20 cellular contexts compared by ENCODE assay signal in genomic region chr12:89307665-89308253, GRCh38. TPM values are rescaled to one million over a fixed set of nuclear protein-coding genes. Genes with fewer than 3 reads are reported as not detected.
DNase-seq lines count a peak whose midpoint lies in the region; ATAC-seq and TF ChIP-seq lines count a peak whose summit lies in the region.
"Had no signal": no experiment of that assay in that cellular context is flagged by ENCODE, and none has a peak within 500 bp of the region (broad histone marks: within the 10 kb centered on the region; RNA-seq: fewer than 3 reads in every experiment).

No MANE protein-coding gene starts in this region.

- TF ChIP-seq CTCF in mesothelial cell of epicardium (IDR thresholded peaks at IDR 0.05; ENCODE audit: unreplicated experiment) (no peak), mucosa of descending colon (IDR thresholded peaks at IDR 0.05) (no peak)

- H4K20me1 ChIP-seq in GM23248 (ENCODE audit: insufficient read depth) = no peaks in the 10 kb centered on the region

- peak overlapping the region; percentile 59 for H2AFZ ChIP-seq in GM23248

- H3K4me1 Mint-ChIP-seq in activated CD4-positive, alpha-beta T cell treated with anti-CD3 and anti-CD28 coated beads for 36 hours = peaks cover 36% of the 10 kb centered on the region
- H3K4me1 Mint-ChIP-seq in mesothelial cell of epicardium = peaks cover 13% of the 10 kb centered on the region

- H3K9me2 ChIP-seq in GM23248 (ENCODE audit: insufficient read depth) = no peaks in the 10 kb centered on the region

- intact Hi-C loops in activated CD4-positive, alpha-beta T cell treated with anti-CD3 and anti-CD28 coated beads for 36 hours (cut with DNase I, micrococcal nuclease) = no loop called here
- intact Hi-C loops in mucosa of descending colon (cut with DNase I, micrococcal nuclease) = no loop called here

- H3F3A ChIP-seq in GM23248 (ENCODE audit: insufficient read depth) = no peaks in the 10 kb centered on the region

- CTCF ChIA-PET in activated CD4-positive, alpha-beta T cell treated with anti-CD3 and anti-CD28 coated beads for 36 hours (lab: Charles Lee) = no interaction called here

- H3K9ac ChIP-seq in GM23248 = no peak overlapping the region
- no peak overlapping the region for H3K9ac ChIP-seq in SK-N-MC (ENCODE audit: insufficient read length)

- H3K36me3 Mint-ChIP-seq in activated CD4-positive, alpha-beta T cell treated with anti-CD3 and anti-CD28 coated beads for 36 hours (ENCODE audit: low read depth) = no peaks in the 10 kb centered on the region
- no peaks in the 10 kb centered on the region for H3K36me3 Mint-ChIP-seq in mesothelial cell of epicardium
- H3K36me3 Mint-ChIP-seq: CD4-positive, alpha-beta memory T cell had no signal

- POLR2A ChIA-PET in activated CD4-positive, alpha-beta T cell treated with anti-CD3 and anti-CD28 coated beads for 36 hours (lab: Charles Lee) = no interaction called here

- H3K4me1 ChIP-seq in GM23248 (ENCODE audit: insufficient read depth) (no peaks in the 10 kb centered on the region), mucosa of descending colon (ENCODE audit: low read depth) (no peaks in the 10 kb centered on the region)
- H3K4me1 ChIP-seq: A549, sigmoid colon had no signal

- H3K4me3 ChIP-seq in GM23248 = no peak overlapping the region
- no peak overlapping the region for H3K4me3 ChIP-seq in SK-N-MC
- H3K4me3 ChIP-seq in mucosa of descending colon = no peak overlapping the region
- H3K4me3 ChIP-seq: A549, sigmoid colon, tibial artery had no signal

- in situ Hi-C loops in GM23248 (cut with MboI) = no loop called here
- in situ Hi-C loops in KBM-7 (cut with MboI; ENCODE audit: low pct_unique_long_range_greater_than_20kb, low sequenced_read_pairs) = no loop called here

- H3K9me3 ChIP-seq in GM23248 (ENCODE audit: low read depth) = no peaks in the 10 kb centered on the region
- H3K9me3 ChIP-seq in SK-N-MC (ENCODE audit: low read depth, low read length) = no peaks in the 10 kb centered on the region
- no peaks in the 10 kb centered on the region for H3K9me3 ChIP-seq in mucosa of descending colon
- H3K9me3 ChIP-seq: A549, sigmoid colon, tibial artery had no signal

- H3K27ac Mint-ChIP-seq in activated CD4-positive, alpha-beta T cell treated with anti-CD3 and anti-CD28 coated beads for 36 hours = peak overlapping the region; percentile 21
- H3K27ac Mint-ChIP-seq in mesothelial cell of epicardium = peak overlapping the region; percentile 49

- H3K27me3 ChIP-seq in GM23248 (replicated peaks; ENCODE audit: insufficient read depth) = no peaks in the 10 kb centered on the region
- H3K27me3 ChIP-seq: sigmoid colon, tibial artery had no signal

- H3K4me2 ChIP-seq in GM23248 (ENCODE audit: unreplicated experiment) = no peak overlapping the region
- H3K4me2 ChIP-seq: A549 had no signal

- no peak overlapping the region for H3K4me3 Mint-ChIP-seq in activated CD4-positive, alpha-beta T cell treated with anti-CD3 and anti-CD28 coated beads for 36 hours
- no peak overlapping the region for H3K4me3 Mint-ChIP-seq in mesothelial cell of epicardium

- no peaks in the 10 kb centered on the region for H3K79me2 ChIP-seq in GM23248 (ENCODE audit: insufficient read depth)

- 85% methylated on average over 8 of the region's 8 CpGs for WGBS in GM23248 (ENCODE audit: low coverage in 1 of 2, low lambda C conversion rate in 2 of 2, missing lambda C conversion rate in 2 of 2), 2 experiments

- H3K27ac ChIP-seq in GM23248 (no peak overlapping the region), SK-N-MC (peak overlapping the region; percentile 11; the same call in 1 of the 2 replicates)
- H3K27ac ChIP-seq: A549, sigmoid colon, tibial artery had no signal

- no peaks in the 10 kb centered on the region for H3K9me3 Mint-ChIP-seq in activated CD4-positive, alpha-beta T cell treated with anti-CD3 and anti-CD28 coated beads for 36 hours (ENCODE audit: low read depth)
- H3K9me3 Mint-ChIP-seq in mesothelial cell of epicardium = no peaks in the 10 kb centered on the region
- H3K9me3 Mint-ChIP-seq: CD4-positive, alpha-beta memory T cell had no signal

- no peaks in the 10 kb centered on the region for H3K27me3 Mint-ChIP-seq in activated CD4-positive, alpha-beta T cell treated with anti-CD3 and anti-CD28 coated beads for 36 hours
- no peaks in the 10 kb centered on the region for H3K27me3 Mint-ChIP-seq in mesothelial cell of epicardium (ENCODE audit: low read depth)
- H3K27me3 Mint-ChIP-seq: CD4-positive, alpha-beta memory T cell had no signal

- DNase-seq in activated CD4-positive, alpha-beta T cell treated with anti-CD3 and anti-CD28 coated beads for 36 hours = peak; percentile 16
- no peak for DNase-seq in activated CD4-positive, alpha-beta T cell treated with anti-CD3 and anti-CD28 coated beads, Interleukin-2, amount 50 U/mL, for 4 hours
- DNase-seq in GM23248 (no peak), SK-N-MC (ENCODE audit: low read depth, low spot score) (no peak), mesothelial cell of epicardium (ENCODE audit: low spot score in 2 of 2, unreplicated experiment in 2 of 2) (no peak), mucosa of descending colon (no peak), KBM-7 (no peak)
- DNase-seq in stimulated activated CD4-positive, alpha-beta T cell treated with anti-CD3 and anti-CD28 coated beads, Interleukin-4, amount 100 ng/mL, for 4 hours = no peak
- DNase-seq: activated CD4-positive, alpha-beta T cell treated with anti-CD3 and anti-CD28 coated beads, Interleukin-2, amount 50 U/mL, for 1 hour; CD4-positive, alpha-beta memory T cell; dermis blood vessel endothelial cell; H7; mesenchymal stem cell; NCI-H1048; NCI-H2171 treated with DMSO at 0.1 percent for 48 hours; SHP77 treated with DMSO at 0.1 percent for 48 hours; sigmoid colon; T1000; tibial artery had no signal

- ATAC-seq in activated CD4-positive, alpha-beta T cell treated with anti-CD3 and anti-CD28 coated beads for 36 hours = peak; percentile 79
- ATAC-seq in mucosa of descending colon = no peak
- ATAC-seq: A549 had no signal

- H3K36me3 ChIP-seq in GM23248 (ENCODE audit: low read depth) (no peaks in the 10 kb centered on the region), SK-N-MC (ENCODE audit: insufficient read depth, low read length) (no peaks in the 10 kb centered on the region), mucosa of descending colon (ENCODE audit: low read depth) (no peaks in the 10 kb centered on the region)
- H3K36me3 ChIP-seq: sigmoid colon, tibial artery had no signal

RNA-seq across cellular contexts. Expression of gene DUSP6, which starts 44.5 kb away (rescaled TPM):
- total RNA-seq in activated CD4-positive, alpha-beta T cell treated with anti-CD3 and anti-CD28 coated beads for 36 hours = 10 to 100 TPM; 49.9 to 60.9 TPM
- 81.9 and 112 TPM in 2 replicates for total RNA-seq in GM23248 (2014; rRNA removed; shearing (Covaris generic))
- polyA plus RNA-seq in GM23248 (2016; fragmentation: Nextera tagmentation; extraction: Ambion mirVana) = 96.1 and 100 TPM in 2 replicates
- total RNA-seq in mesothelial cell of epicardium (22.2 to 24.8 TPM (median 22.9 TPM) in 3 replicates), mucosa of descending colon (10 to 100 TPM; 56.6 to 82.1 (median 65.0) TPM)
